16 cellular contexts compared by ENCODE assay signal in genomic region chr11:17294033-17294432, GRCh38.
DNase-seq lines count a peak whose midpoint lies in the region; ATAC-seq and TF ChIP-seq lines count a peak whose summit lies in the region.
"Had no signal": no experiment of that assay in that cellular context is flagged by ENCODE, and none has a peak within 500 bp of the region (broad histone marks: within the 10 kb centered on the region; RNA-seq: fewer than 3 reads in every experiment).

No MANE protein-coding gene starts in this region.

- H3K4me3 ChIP-seq in neutrophil (ENCODE audit: low read depth in 1 of 2, low read length in 1 of 2), result no peak overlapping the region
- H3K4me3 ChIP-seq: MG63, right lobe of liver had no signal

- DNase-seq in activated CD4-positive, CD25-positive, alpha-beta regulatory T cell (lab: John Stamatoyannopoulos, UW), result no peak
- DNase-seq in stimulated activated CD4-positive, alpha-beta T cell treated with anti-CD3 and anti-CD28 coated beads, Interleukin-2, amount 100 ng/mL, for 48 hours, result no peak
- DNase-seq in NCI-H1105 (lab: John Stamatoyannopoulos, UW), result no peak
- DNase-seq: activated CD4-positive, alpha-beta T cell treated with anti-CD3 and anti-CD28 coated beads for 1 hour; foreskin melanocyte; MG63; right lobe of liver; stimulated activated CD4-positive, alpha-beta T cell treated with anti-CD3 and anti-CD28 coated beads, Interleukin-4, amount 100 ng/mL, for 24 hours; stimulated activated naive CD4-positive, alpha-beta T cell had no signal

- peaks cover 0 to 11% of the 10 kb centered on the region in 2 experiments for H3K4me1 ChIP-seq in neutrophil (ENCODE audit: control insufficient read depth in 1 of 2, insufficient read depth in 1 of 2, low read depth in 1 of 2, low read length in 1 of 2)

- no peaks in the 10 kb centered on the region for H3K27me3 ChIP-seq in neutrophil
- H3K27me3 ChIP-seq: MG63, right lobe of liver had no signal

- TF ChIP-seq CTCF in neutrophil (IDR thresholded peaks at IDR 0.05), result no peak

- peak overlapping the region; percentile 45 for H3K27ac ChIP-seq in neutrophil
- H3K27ac ChIP-seq: 22Rv1, C4-2B, right lobe of liver had no signal

- peak; percentile 57 to 64 for ATAC-seq in activated CD4-positive, CD25-positive, alpha-beta regulatory T cell treated with anti-CD3 and anti-CD28 coated beads, Interleukin-2, amount 50 U/mL, for 24 hours
- peak; percentile 55 for ATAC-seq in GM19023 (IDR thresholded peaks at IDR 0.05; ENCODE audit: unreplicated experiment)
- peak; percentile 39 for ATAC-seq in HG03108 (IDR thresholded peaks at IDR 0.05; ENCODE audit: unreplicated experiment)
- no peak for ATAC-seq in GM21786 (IDR thresholded peaks at IDR 0.05; ENCODE audit: unreplicated experiment)

- H3K36me3 ChIP-seq in neutrophil, result peaks cover 18% of the 10 kb centered on the region

- no peaks in the 10 kb centered on the region for H3K9me3 ChIP-seq in neutrophil
- H3K9me3 ChIP-seq: MG63, right lobe of liver had no signal
